Comparison of ENCODE assay signal across 18 cellular contexts in the genomic region with DNA sequence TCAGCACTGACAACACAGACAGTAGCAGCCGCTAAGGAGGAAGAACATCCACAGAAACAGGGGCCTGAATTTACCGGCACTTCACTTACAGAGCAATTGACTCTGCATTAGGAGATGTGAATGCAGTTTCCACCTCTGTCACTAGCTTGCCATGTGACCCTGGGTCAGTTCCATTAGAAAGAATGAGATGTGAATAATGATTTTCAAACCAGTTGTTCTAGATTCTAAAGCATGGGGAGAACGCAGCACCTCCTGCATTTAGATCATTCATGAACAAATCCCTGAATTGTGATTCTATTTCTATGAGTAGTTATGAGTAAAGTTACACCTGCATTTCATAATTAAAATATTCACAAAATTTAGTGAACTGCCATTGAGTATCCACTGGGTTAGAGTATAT.
"Had no signal": no experiment of that assay in that cellular context is flagged by ENCODE, and none has a peak within 500 bp of the region (broad histone marks: within the 10 kb centered on the region; RNA-seq: fewer than 3 reads in every experiment).

No MANE protein-coding gene starts in this region.

- DNase-seq: KBM-7, NCI-H1092, NCI-H1105 treated with DMSO at 0.1 percent for 48 hours, NCI-H1417 treated with DMSO at 0.1 percent for 48 hours, NCI-H146, NCI-H1694 treated with DMSO at 0.1 percent for 48 hours, NCI-H1930, NCI-H2081, NCI-H2107, NCI-H2227 treated with DMSO at 0.1 percent for 48 hours, NCI-H524, NCI-H526 treated with DMSO at 0.1 percent for 48 hours, NCI-H748 treated with DMSO at 0.1 percent for 48 hours, Right ventricle myocardium superior, RPMI8226, SIG-M5, SK-N-SH had no signal

- H3K9ac ChIP-seq: SK-N-SH had no signal

- H3K36me3 ChIP-seq: SJSA1 had no signal

- H3K27ac ChIP-seq: SJSA1 had no signal

- H3K4me3 ChIP-seq: SJSA1 had no signal

- H3K4me2 ChIP-seq: SK-N-SH had no signal

- H3K27me3 ChIP-seq: SJSA1 had no signal

- H3K9me3 ChIP-seq: SJSA1, SK-N-SH had no signal
